Comparison of ENCODE assay signal across 9 cellular contexts in the genomic region with DNA sequence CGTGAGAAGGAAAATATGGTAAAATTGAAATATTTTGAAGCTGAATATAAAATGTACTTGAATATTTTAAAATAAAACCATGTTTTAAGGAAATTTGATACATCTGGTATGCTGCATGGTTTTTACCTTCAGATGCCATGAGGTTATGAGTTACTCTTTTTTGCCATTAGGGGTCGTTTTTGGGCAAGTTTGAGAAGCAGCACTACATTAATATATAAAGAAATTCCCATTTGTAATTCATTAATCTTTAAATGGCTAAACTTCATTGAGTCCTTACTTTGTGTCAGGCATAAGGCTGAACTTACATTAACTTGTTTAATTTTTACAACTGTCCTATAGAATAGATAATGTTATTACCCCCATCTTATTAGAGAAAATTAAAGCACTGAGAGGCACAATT.
DNase-seq lines count a peak whose midpoint lies in the region; ATAC-seq and TF ChIP-seq lines count a peak whose summit lies in the region.
"Had no signal": no experiment of that assay in that cellular context is flagged by ENCODE, and none has a peak within 500 bp of the region (broad histone marks: within the 10 kb centered on the region; RNA-seq: fewer than 3 reads in every experiment).

No MANE protein-coding gene starts in this region.

- H3K4me2 ChIP-seq in Loucy (ENCODE audit: low read depth, low read length, poor library complexity, severe bottlenecking): no peak overlapping the region

- H3K27ac ChIP-seq in body of pancreas (no peak overlapping the region), gastroesophageal sphincter (no peak overlapping the region)

- no peaks in the 10 kb centered on the region for H3K79me2 ChIP-seq in Loucy (ENCODE audit: insufficient read depth, low read length)

- H3K9me2 ChIP-seq in Loucy (replicated peaks; ENCODE audit: low read depth, low read length): no peaks in the 10 kb centered on the region

- no peaks in the 10 kb centered on the region for H3K27me3 Mint-ChIP-seq in nephron (ENCODE audit: low read depth)
- H3K27me3 Mint-ChIP-seq: stimulated activated naive CD8-positive, alpha-beta T cell treated with anti-CD3 and anti-CD28 coated beads, Interleukin-15, Interleukin-2, amounts not matched to agents 100 ng/mL and 50 ng/mL, for 24 hours had no signal

- no peaks in the 10 kb centered on the region for H3K27me3 ChIP-seq in Loucy (ENCODE audit: insufficient read depth, low read length, poor library complexity, severe bottlenecking)
- no peaks in the 10 kb centered on the region for H3K27me3 ChIP-seq in body of pancreas
- no peaks in the 10 kb centered on the region for H3K27me3 ChIP-seq in gastroesophageal sphincter

- H3K4me3 Mint-ChIP-seq in nephron: no peak overlapping the region
- H3K4me3 Mint-ChIP-seq: stimulated activated naive CD8-positive, alpha-beta T cell treated with anti-CD3 and anti-CD28 coated beads, Interleukin-15, Interleukin-2, amounts not matched to agents 100 ng/mL and 50 ng/mL, for 24 hours had no signal

- POLR2A ChIA-PET in GM10248 (lab: Yijun Ruan, JAX): no interaction called here

- H3K4me1 Mint-ChIP-seq in nephron: peaks cover 5% of the 10 kb centered on the region

- TF ChIP-seq EP300 in gastroesophageal sphincter (IDR thresholded peaks at IDR 0.05): no peak

- ATAC-seq in body of pancreas: no peak
- ATAC-seq in gastroesophageal sphincter: no peak

- no peak overlapping the region for H3K9ac ChIP-seq in Loucy (ENCODE audit: low read depth, low read length, poor library complexity, severe bottlenecking)

- CTCF ChIA-PET in GM10248 (lab: Yijun Ruan, JAX): interaction anchor here (1.0 kb wide), 1 partner anchor 8 kb away, joined by 4 read pairs; no protein-coding TSS in a partner anchor

- no peak for TF ChIP-seq POLR2A in body of pancreas (IDR thresholded peaks at IDR 0.05)
- no peak for TF ChIP-seq POLR2A in gastroesophageal sphincter (IDR thresholded peaks at IDR 0.05)

- no peaks in the 10 kb centered on the region for H3K9me3 ChIP-seq in Loucy (ENCODE audit: insufficient read depth, low read depth, low read length)
- no peaks in the 10 kb centered on the region for H3K9me3 ChIP-seq in body of pancreas
- no peaks in the 10 kb centered on the region for H3K9me3 ChIP-seq in gastroesophageal sphincter

- DNase-seq in GM10248 (ENCODE audit: extremely low spot score): peak; percentile 22
- DNase-seq in body of pancreas: no peak
- no peak for DNase-seq in DMS153 (lab: John Stamatoyannopoulos, UW)
- no peak for DNase-seq in superior temporal gyrus (ENCODE audit: extremely low spot score)
- no peak for DNase-seq in islet precursor cell

- no peak overlapping the region for H3K27ac Mint-ChIP-seq in nephron
- H3K27ac Mint-ChIP-seq: stimulated activated naive CD8-positive, alpha-beta T cell treated with anti-CD3 and anti-CD28 coated beads, Interleukin-15, Interleukin-2, amounts not matched to agents 100 ng/mL and 50 ng/mL, for 24 hours had no signal

- no peaks in the 10 kb centered on the region for H4K20me1 ChIP-seq in Loucy (ENCODE audit: insufficient read depth, low read length, poor library complexity, severe bottlenecking)

- WGBS in body of pancreas, 2 donors: 33 to 40% methylated on average over 2 of the region's 2 CpGs
- 48 to 51% methylated on average over 2 of the region's 2 CpGs for WGBS in gastroesophageal sphincter (ENCODE audit: low coverage in 1 of 2), 2 donors

- H2AFZ ChIP-seq in Loucy (ENCODE audit: low read length): no peak overlapping the region

- TF ChIP-seq CTCF in GM10248 (IDR thresholded peaks at IDR 0.05; ENCODE audit: control extremely low read depth, extremely low read depth, low read depth, missing control alignments) (peak; percentile 30), Loucy (conservative IDR thresholded peaks at IDR 0.05; ENCODE audit: low read length) (peak; percentile 72), body of pancreas (IDR thresholded peaks at IDR 0.05) (peak in 6 of 7 experiments; percentile 13 to 38 (median 24)), nephron (IDR thresholded peaks at IDR 0.05; ENCODE audit: unreplicated experiment in 3 of 3) (peak; percentile 15 to 49 (median 45)), gastroesophageal sphincter (IDR thresholded peaks at IDR 0.05) (peak in 1 of 4 experiments; percentile 21)

- intact Hi-C loops in body of pancreas (cut with DNase I): no loop called here

- H3K4me3 ChIP-seq in Loucy (ENCODE audit: low read length, poor library complexity, severe bottlenecking): no peak overlapping the region
- no peak overlapping the region for H3K4me3 ChIP-seq in body of pancreas
- no peak overlapping the region for H3K4me3 ChIP-seq in gastroesophageal sphincter

- H3K36me3 Mint-ChIP-seq in nephron (ENCODE audit: low read depth): no peaks in the 10 kb centered on the region

- no peaks in the 10 kb centered on the region for H3F3A ChIP-seq in Loucy (ENCODE audit: low read depth)

- H3K4me1 ChIP-seq in Loucy (ENCODE audit: insufficient read depth, low read length, poor library complexity, severe bottlenecking): peaks cover 8% of the 10 kb centered on the region
- H3K4me1 ChIP-seq in body of pancreas: peaks cover 17% of the 10 kb centered on the region
- H3K4me1 ChIP-seq in gastroesophageal sphincter: no peaks in the 10 kb centered on the region

- H3K9me3 Mint-ChIP-seq in nephron: no peaks in the 10 kb centered on the region
- H3K9me3 Mint-ChIP-seq: stimulated activated naive CD8-positive, alpha-beta T cell treated with anti-CD3 and anti-CD28 coated beads, Interleukin-15, Interleukin-2, amounts not matched to agents 100 ng/mL and 50 ng/mL, for 24 hours had no signal

- no peaks in the 10 kb centered on the region; the same call in 1 of the 2 replicates for H3K36me3 ChIP-seq in Loucy (ENCODE audit: insufficient read depth, low read length)
- H3K36me3 ChIP-seq in body of pancreas (replicated peaks in 1 of 2; ENCODE audit: insufficient read depth in 1 of 2, low read depth in 2 of 2): no peaks in the 10 kb centered on the region
- H3K36me3 ChIP-seq in gastroesophageal sphincter: no peaks in the 10 kb centered on the region
